Comparison of ENCODE assay signal across 37 cellular contexts in the genomic region with DNA sequence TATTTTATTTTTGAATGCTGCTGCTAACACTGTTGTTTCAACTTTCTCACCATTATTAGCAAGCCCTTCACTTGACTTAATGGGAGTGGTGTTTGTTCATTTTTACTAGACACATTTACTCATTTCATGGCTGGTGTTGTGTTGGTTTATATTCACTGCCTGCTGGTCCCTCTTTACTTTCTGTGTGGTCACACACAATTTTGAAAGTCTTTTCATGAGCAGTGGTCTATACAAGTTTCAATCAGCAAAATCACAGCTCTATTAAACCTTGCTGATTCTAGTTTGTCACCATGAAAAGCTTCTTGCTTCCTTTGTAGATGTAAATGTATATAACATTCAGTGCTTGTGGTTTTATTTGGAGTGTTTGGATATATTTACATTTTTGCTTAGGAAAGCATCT. TPM values are rescaled to one million over a fixed set of nuclear protein-coding genes. Genes with fewer than 3 reads are reported as not detected.
"Had no signal": no experiment of that assay in that cellular context is flagged by ENCODE, and none has a peak within 500 bp of the region (broad histone marks: within the 10 kb centered on the region; RNA-seq: fewer than 3 reads in every experiment).

No MANE protein-coding gene starts in this region.

- ATAC-seq: activated CD4-positive, CD25-positive, alpha-beta regulatory T cell treated with anti-CD3 and anti-CD28 coated beads, Interleukin-2, amount 50 U/mL, for 24 hours; gastroesophageal sphincter; left colon; pancreas; stimulated activated naive B cell treated with anti-CD40 and anti-IgM and Interleukin-4, amounts not matched to agents 10 μg/mL and 1 μg/mL and 100 μg/mL, for 72 hours had no signal

- H2AFZ ChIP-seq: hepatocyte had no signal

- H3K4me2 ChIP-seq: hepatocyte had no signal

- FAIRE-seq: kidney, pancreas, small intestine had no signal

- H3K27ac Mint-ChIP-seq: activated naive CD4-positive, alpha-beta T cell treated with anti-CD3 and anti-CD28 coated beads, Interleukin-2, amount 50 U/mL, for 24 hours; stimulated activated naive B cell treated with anti-CD40 and anti-IgM and Interleukin-4, amounts not matched to agents 10 μg/mL and 1 μg/mL and 100 μg/mL, for 72 hours; T-helper 1 cell treated with Interleukin-12 subunit alpha and Interleukin-12 subunit beta and Interleukin-4 antibody, amounts not matched to agents 30 μg/mL and 1 μg/mL, for 36 hours had no signal

- H3K27me3 Mint-ChIP-seq: activated naive CD4-positive, alpha-beta T cell treated with anti-CD3 and anti-CD28 coated beads, Interleukin-2, amount 50 U/mL, for 24 hours; stimulated activated naive B cell treated with anti-CD40 and anti-IgM and Interleukin-4, amounts not matched to agents 10 μg/mL and 1 μg/mL and 100 μg/mL, for 72 hours had no signal

- H3K27ac ChIP-seq: coronary artery, dorsolateral prefrontal cortex, gastroesophageal sphincter, hepatocyte, pancreas, prostate gland, sigmoid colon, transverse colon, WERI-Rb-1 had no signal

- DNase-seq: activated CD4-positive, alpha-beta T cell treated with anti-CD3 and anti-CD28 coated beads for 48 hours; activated CD4-positive, alpha-beta T cell treated with anti-CD3 and anti-CD28 coated beads, Interleukin-2, amount 50 U/mL, for 48 hours; activated CD8-positive, alpha-beta memory T cell treated with anti-CD3 and anti-CD28 coated beads, Interleukin-2, amount 50 U/mL, for 4 hours; activated gamma-delta T cell treated with Interleukin-2 at 50 U/mL for 16 hours; activated T-cell treated with anti-CD3 and anti-CD28 coated beads, Interleukin-2, amount 50 U/mL, for 1 hour; anterior cingulate cortex; dorsolateral prefrontal cortex; effector memory CD4-positive, alpha-beta T cell; erythroblast; kidney; left colon; mammary epithelial cell; pancreas; sigmoid colon; small intestine; stimulated activated CD4-positive, alpha-beta T cell treated with anti-CD3 and anti-CD28 coated beads, Interleukin-1b, Interleukin-23, amount 100 ng/mL, for 48 hours; stimulated activated CD4-positive, alpha-beta T cell treated with anti-CD3 and anti-CD28 coated beads, Interleukin-4, amount 100 ng/mL, for 4 hours; stimulated activated CD8-positive, alpha-beta memory T cell treated with anti-CD3 and anti-CD28 coated beads, Interleukin-4, amount 100 ng/mL, for 48 hours; stimulated activated naive B cell treated with anti-CD40 and anti-IgM and Interleukin-4, amounts not matched to agents 10 μg/mL and 1 μg/mL and 100 μg/mL, for 72 hours; T-helper 9 cell; transverse colon; WERI-Rb-1 had no signal

- H3K4me1 ChIP-seq: gastroesophageal sphincter, pancreas, prostate gland, sigmoid colon, transverse colon had no signal

- H3K9me3 ChIP-seq: gastroesophageal sphincter, pancreas, prostate gland, sigmoid colon, transverse colon had no signal

- H3K36me3 Mint-ChIP-seq: stimulated activated naive B cell treated with anti-CD40 and anti-IgM and Interleukin-4, amounts not matched to agents 10 μg/mL and 1 μg/mL and 100 μg/mL, for 72 hours had no signal

- H3K79me2 ChIP-seq: hepatocyte had no signal

- H3K36me3 ChIP-seq: gastroesophageal sphincter, pancreas, prostate gland, sigmoid colon, transverse colon, WERI-Rb-1 had no signal

- H3K9me3 Mint-ChIP-seq: activated naive CD4-positive, alpha-beta T cell treated with anti-CD3 and anti-CD28 coated beads, Interleukin-2, amount 50 U/mL, for 24 hours; stimulated activated naive B cell treated with anti-CD40 and anti-IgM and Interleukin-4, amounts not matched to agents 10 μg/mL and 1 μg/mL and 100 μg/mL, for 72 hours; T-helper 1 cell treated with Interleukin-12 subunit alpha and Interleukin-12 subunit beta and Interleukin-4 antibody, amounts not matched to agents 30 μg/mL and 1 μg/mL, for 36 hours had no signal

- H3K4me3 ChIP-seq: coronary artery, gastroesophageal sphincter, hepatocyte, pancreas, prostate gland, sigmoid colon, transverse colon had no signal

- H3K27me3 ChIP-seq: dorsolateral prefrontal cortex, gastroesophageal sphincter, hepatocyte, pancreas, sigmoid colon, transverse colon had no signal

- H3K4me3 Mint-ChIP-seq: activated naive CD4-positive, alpha-beta T cell treated with anti-CD3 and anti-CD28 coated beads, Interleukin-2, amount 50 U/mL, for 24 hours; stimulated activated naive B cell treated with anti-CD40 and anti-IgM and Interleukin-4, amounts not matched to agents 10 μg/mL and 1 μg/mL and 100 μg/mL, for 72 hours; T-helper 1 cell treated with Interleukin-12 subunit alpha and Interleukin-12 subunit beta and Interleukin-4 antibody, amounts not matched to agents 30 μg/mL and 1 μg/mL, for 36 hours had no signal

RNA-seq across cellular contexts. Expression of a gene that starts 22.9 kb away (rescaled TPM):
- total RNA-seq: activated CD8-positive, alpha-beta memory T cell treated with anti-CD3 and anti-CD28 coated beads for 36 hours; cerebellum; dorsolateral prefrontal cortex; gastroesophageal sphincter; hepatocyte; left colon; liver; mammary epithelial cell; mucosa of gallbladder; pancreas; prostate gland; sigmoid colon; temporal lobe; transverse colon; urinary bladder had no signal
- polyA plus RNA-seq: adipose tissue, hepatocyte, liver, mammary epithelial cell, neural cell, pancreas, sigmoid colon, small intestine, urinary bladder had no signal
